In genomic region chr1:24641646-24642151, GRCh38 we compare ENCODE assay signal across 8 cellular contexts. TPM values are rescaled to one million over a fixed set of nuclear protein-coding genes. Genes with fewer than 3 reads are reported as not detected.
DNase-seq lines count a peak whose midpoint lies in the region; ATAC-seq and TF ChIP-seq lines count a peak whose summit lies in the region.

No MANE protein-coding gene starts in this region.

- TF ChIP-seq RAD21 in liver (IDR thresholded peaks at IDR 0.05): no peak

- H3K4me3 Mint-ChIP-seq in T-helper 17 cell: peak overlapping the region; percentile 96
- H3K4me3 Mint-ChIP-seq in central memory CD8-positive, alpha-beta T cell: peak overlapping the region; percentile 83

- no peaks in the 10 kb centered on the region for H3K27me3 Mint-ChIP-seq in T-helper 17 cell
- no peaks in the 10 kb centered on the region for H3K27me3 Mint-ChIP-seq in central memory CD8-positive, alpha-beta T cell

- peak overlapping the region; percentile 55 to 69 for H3K9ac ChIP-seq in liver (ENCODE audit: low read depth in 1 of 2, low read length in 2 of 2)

- H3K27me3 ChIP-seq in liver (ENCODE audit: control insufficient read depth in 4 of 4, insufficient read depth in 4 of 4, low read length in 3 of 4): no peaks in the 10 kb centered on the region

- no peaks in the 10 kb centered on the region for H3K9me3 Mint-ChIP-seq in central memory CD8-positive, alpha-beta T cell

- H3K4me1 Mint-ChIP-seq in T-helper 17 cell: peaks cover 33% of the 10 kb centered on the region
- peaks cover 26% of the 10 kb centered on the region for H3K4me1 Mint-ChIP-seq in central memory CD8-positive, alpha-beta T cell

- no peaks in the 10 kb centered on the region for H3K9me3 ChIP-seq in T-helper 17 cell (ENCODE audit: control insufficient read depth, low read length, poor library complexity, severe bottlenecking)
- no peaks in the 10 kb centered on the region for H3K9me3 ChIP-seq in liver (ENCODE audit: control insufficient read depth in 4 of 4, low read length in 3 of 4)

- TF ChIP-seq CTCF in liver (IDR thresholded peaks at IDR 0.05; ENCODE audit: low read depth, low read length, missing input control): no peak

- DNase-seq in DMS53 (lab: John Stamatoyannopoulos, UW) (peak; percentile 57), DMS53 treated with DMSO at 0.1 percent for 48 hours (lab: John Stamatoyannopoulos, UW; ENCODE audit: unreplicated experiment) (no peak), T-helper 17 cell (no peak)
- DNase-seq in central memory CD8-positive, alpha-beta T cell (ENCODE audit: low spot score in 2 of 2): peak in 1 of 2 donors; percentile 18
- peak; percentile 21 to 24 for DNase-seq in stimulated activated CD4-positive, alpha-beta T cell treated with anti-CD3 and anti-CD28 coated beads, Interleukin-4, amount 100 ng/mL, for 48 hours (ENCODE audit: low read depth in 2 of 2)

- H3K27ac ChIP-seq in liver (ENCODE audit: low read depth in 1 of 2, low read length in 2 of 2): peak overlapping the region; percentile 97 to 100

- H3K36me3 ChIP-seq in liver (ENCODE audit: control insufficient read depth in 4 of 4, insufficient read depth in 3 of 4, low read depth in 1 of 4, low read length in 3 of 4): peaks cover 1 to 9% (median 2%) of the 10 kb centered on the region in 4 donors

- H3K4me1 ChIP-seq in liver (ENCODE audit: control insufficient read depth in 4 of 4, insufficient read depth in 4 of 4, low read length in 3 of 4): peaks cover 8 to 28% (median 26%) of the 10 kb centered on the region in 4 donors

- peak overlapping the region; percentile 99 for H3K27ac Mint-ChIP-seq in T-helper 17 cell
- peak overlapping the region; percentile 96 for H3K27ac Mint-ChIP-seq in central memory CD8-positive, alpha-beta T cell (ENCODE audit: low read depth)

- ATAC-seq in T-helper 17 cell: no peak
- no peak for ATAC-seq in central memory CD8-positive, alpha-beta T cell (replicated peaks; ENCODE audit: extremely low read depth, poor library complexity, severe bottlenecking)
- no peak for ATAC-seq in HG02623 (IDR thresholded peaks at IDR 0.05; ENCODE audit: unreplicated experiment)
- ATAC-seq in HG03439 (IDR thresholded peaks at IDR 0.05; ENCODE audit: unreplicated experiment): no peak

- H3K36me3 Mint-ChIP-seq in T-helper 17 cell (ENCODE audit: low read depth): no peaks in the 10 kb centered on the region
- H3K36me3 Mint-ChIP-seq in central memory CD8-positive, alpha-beta T cell (ENCODE audit: insufficient read depth): peaks cover 31% of the 10 kb centered on the region

- 23% methylated on average over 24 of the region's 24 CpGs for WGBS in liver

- peak overlapping the region; percentile 14 to 81 (median 44) for H3K4me3 ChIP-seq in liver (ENCODE audit: low read depth in 1 of 3, low read length in 3 of 3)

TF ChIP-seq in liver, 16 proteins besides CTCF, POLR2A, EP300 and RAD21:
- TF ChIP-seq YY1 (IDR thresholded peaks at IDR 0.05) (peak; percentile 72), EGR1 (IDR thresholded peaks at IDR 0.05; ENCODE audit: low read depth in 2 of 2) (no peak), NR2F2 (IDR thresholded peaks at IDR 0.05) (no peak), TAF1 (conservative IDR thresholded peaks at IDR 0.05) (no peak), HNF4G (IDR thresholded peaks at IDR 0.05) (no peak), HNF4A (conservative IDR thresholded peaks at IDR 0.05) (no peak)

RNA-seq across cellular contexts. Expression of gene SRRM1, which starts 1.4 kb away (rescaled TPM):
- total RNA-seq in T-helper 17 cell: 100 to 1,000 TPM; 289 to 319 TPM
- total RNA-seq in liver: 10 to 100 TPM; 20.3 to 42.8 TPM
- polyA plus RNA-seq in liver: 10 to 100 TPM; 18.4 to 66.0 TPM

Comparison
In these comparisons a context has a peak if more than half of its experiments do, and no peak if none do; other contexts are left out.
1. DNase-seq: peak in DMS53 (single experiment) and stimulated activated CD4-positive, alpha-beta T cell treated with anti-CD3 and anti-CD28 coated beads, Interleukin-4, amount 100 ng/mL, for 48 hours (2 of 2); none in DMS53 treated with DMSO at 0.1 percent for 48 hours (single experiment) and T-helper 17 cell (0 of 3).
2. RNA of gene SRRM1, which starts 1.4 kb away (total RNA-seq): 289 to 319 TPM in T-helper 17 cell; 20.3 to 42.8 TPM in liver; every median in the first group is over 4 times any median in the second.